In genomic region chr16:87765473-87765775, GRCh38 we compare ENCODE assay signal across 7 cellular contexts. TPM values are rescaled to one million over a fixed set of nuclear protein-coding genes. Genes with fewer than 3 reads are reported as not detected.
DNase-seq lines count a peak whose midpoint lies in the region; ATAC-seq lines count a peak whose summit lies in the region.

No MANE protein-coding gene starts in this region.

- H3K9ac ChIP-seq in mesenchymal stem cell (ENCODE audit: low read length) (peak overlapping the region; percentile 98), subcutaneous abdominal adipose tissue (ENCODE audit: low read length in 5 of 5) (peak overlapping the region; percentile 73 to 96 (median 90))

- WGBS in mesenchymal stem cell = under 1% methylated on average over 30 of the region's 32 CpGs

- H3K23ac ChIP-seq in mesenchymal stem cell (ENCODE audit: low read length in 2 of 2) = peak overlapping the region in 1 of 2 experiments; percentile 42

- H2BK12ac ChIP-seq in mesenchymal stem cell (ENCODE audit: low read length in 2 of 2) = no peak overlapping the region

- peak overlapping the region in 1 of 2 experiments; percentile 59 for H3K18ac ChIP-seq in mesenchymal stem cell (ENCODE audit: low read depth in 1 of 2, low read length in 2 of 2)

- H2BK5ac ChIP-seq in mesenchymal stem cell (ENCODE audit: low read depth, low read length, poor library complexity, severe bottlenecking) = no peak overlapping the region

- no peak for DNase-seq in T-helper 2 cell treated with Interferon-gamma antibody and Interleukin-4, amounts not matched to agents 5 μg/mL and 100 μg/mL, for 36 hours (ENCODE audit: low spot score)
- peak in 1 of 2 donors; percentile 42 for DNase-seq in central memory CD8-positive, alpha-beta T cell (ENCODE audit: low spot score in 2 of 2)
- DNase-seq in mesenchymal stem cell (peak; percentile 3), NCI-H2107 treated with DMSO at 0.1 percent for 48 hours (lab: John Stamatoyannopoulos, UW; ENCODE audit: unreplicated experiment) (no peak)

- H2AFZ ChIP-seq in mesenchymal stem cell (ENCODE audit: low read depth, low read length) = peak overlapping the region; percentile 98

- H3K4me3 ChIP-seq in mesenchymal stem cell (ENCODE audit: insufficient read depth in 1 of 2, low read depth in 1 of 2, low read length in 2 of 2) (peak overlapping the region; percentile 89 to 96), subcutaneous abdominal adipose tissue (ENCODE audit: low read depth in 1 of 5, low read length in 5 of 5) (peak overlapping the region; percentile 85 to 98 (median 89))

- peaks cover 33% of the 10 kb centered on the region for H3K36me3 Mint-ChIP-seq in T-helper 2 cell treated with Interferon-gamma antibody and Interleukin-4, amounts not matched to agents 5 μg/mL and 100 μg/mL, for 36 hours (ENCODE audit: low read depth)
- H3K36me3 Mint-ChIP-seq in central memory CD8-positive, alpha-beta T cell (ENCODE audit: insufficient read depth) = peaks cover 47% of the 10 kb centered on the region

- H3K9me3 Mint-ChIP-seq in T-helper 2 cell treated with Interferon-gamma antibody and Interleukin-4, amounts not matched to agents 5 μg/mL and 100 μg/mL, for 36 hours = no peaks in the 10 kb centered on the region
- H3K9me3 Mint-ChIP-seq in central memory CD8-positive, alpha-beta T cell = no peaks in the 10 kb centered on the region

- H2BK120ac ChIP-seq in mesenchymal stem cell (ENCODE audit: low read depth, low read length) = no peak overlapping the region

- H3K4me2 ChIP-seq in mesenchymal stem cell (ENCODE audit: low read length, poor library complexity, severe bottlenecking) = peak overlapping the region; percentile 99

- H4K8ac ChIP-seq in mesenchymal stem cell (ENCODE audit: low read length) = peak overlapping the region; percentile 94

- peaks cover 30% of the 10 kb centered on the region for H3K4me1 Mint-ChIP-seq in T-helper 2 cell treated with Interferon-gamma antibody and Interleukin-4, amounts not matched to agents 5 μg/mL and 100 μg/mL, for 36 hours (ENCODE audit: low read depth)
- H3K4me1 Mint-ChIP-seq in central memory CD8-positive, alpha-beta T cell = peaks cover 48% of the 10 kb centered on the region

- H3K9me3 ChIP-seq in mesenchymal stem cell (ENCODE audit: control insufficient read depth, low read length) (no peaks in the 10 kb centered on the region), subcutaneous abdominal adipose tissue (ENCODE audit: control insufficient read depth in 5 of 5, low read length in 5 of 5) (no peaks in the 10 kb centered on the region)

- no peaks in the 10 kb centered on the region for H3K27me3 Mint-ChIP-seq in T-helper 2 cell treated with Interferon-gamma antibody and Interleukin-4, amounts not matched to agents 5 μg/mL and 100 μg/mL, for 36 hours (ENCODE audit: low read depth)
- H3K27me3 Mint-ChIP-seq in central memory CD8-positive, alpha-beta T cell = no peaks in the 10 kb centered on the region

- no peak overlapping the region for H3K14ac ChIP-seq in mesenchymal stem cell (ENCODE audit: low read length in 2 of 2)

- no peak overlapping the region for H4K91ac ChIP-seq in mesenchymal stem cell (ENCODE audit: low read length)

- peak; percentile 35 for ATAC-seq in GM19025 (IDR thresholded peaks at IDR 0.05; ENCODE audit: low read depth, unreplicated experiment)
- peak; percentile 34 for ATAC-seq in HG03045 (IDR thresholded peaks at IDR 0.05; ENCODE audit: unreplicated experiment)
- ATAC-seq in central memory CD8-positive, alpha-beta T cell (replicated peaks; ENCODE audit: extremely low read depth, poor library complexity, severe bottlenecking) = no peak

- peak overlapping the region; percentile 63 for H2BK15ac ChIP-seq in mesenchymal stem cell (ENCODE audit: low read depth, poor library complexity, severe bottlenecking)

- H3K4me3 Mint-ChIP-seq in T-helper 2 cell treated with Interferon-gamma antibody and Interleukin-4, amounts not matched to agents 5 μg/mL and 100 μg/mL, for 36 hours = peak overlapping the region; percentile 100
- peak overlapping the region; percentile 99 for H3K4me3 Mint-ChIP-seq in central memory CD8-positive, alpha-beta T cell

- peak overlapping the region; percentile 13 to 73 for H3K4ac ChIP-seq in mesenchymal stem cell (ENCODE audit: low read depth in 1 of 2, low read length in 2 of 2)

- H2AK5ac ChIP-seq in mesenchymal stem cell (ENCODE audit: low read length, severe bottlenecking) = no peak overlapping the region

- H3K79me1 ChIP-seq in mesenchymal stem cell (replicated peaks; ENCODE audit: low read length, poor library complexity, severe bottlenecking) = peaks cover 40% of the 10 kb centered on the region

- peaks cover 10% of the 10 kb centered on the region for H3K4me1 ChIP-seq in mesenchymal stem cell (ENCODE audit: control insufficient read depth, insufficient read depth, low read depth, low read length)
- H3K4me1 ChIP-seq in subcutaneous abdominal adipose tissue (ENCODE audit: control insufficient read depth in 5 of 5, insufficient read depth in 5 of 5, low read length in 5 of 5) = peaks cover 4 to 19% (median 18%) of the 10 kb centered on the region in 5 donors

- H3K27me3 ChIP-seq in mesenchymal stem cell (ENCODE audit: control insufficient read depth in 1 of 2, insufficient read depth in 1 of 2, low read length in 2 of 2) (no peaks in the 10 kb centered on the region), subcutaneous abdominal adipose tissue (ENCODE audit: control insufficient read depth in 5 of 5, insufficient read depth in 4 of 5, low read length in 5 of 5) (no peaks in the 10 kb centered on the region)

- H3K36me3 ChIP-seq in mesenchymal stem cell (ENCODE audit: control insufficient read depth in 1 of 2, insufficient read depth in 2 of 2, low read depth in 1 of 2, low read length in 2 of 2) = peaks cover 18 to 31% of the 10 kb centered on the region in 2 experiments
- peaks cover 0 to 29% (median 22%) of the 10 kb centered on the region in 5 donors for H3K36me3 ChIP-seq in subcutaneous abdominal adipose tissue (ENCODE audit: control insufficient read depth in 5 of 5, insufficient read depth in 5 of 5, low read length in 5 of 5)

- H3K27ac ChIP-seq in mesenchymal stem cell (ENCODE audit: low read length, poor library complexity, severe bottlenecking) (no peak overlapping the region), subcutaneous abdominal adipose tissue (ENCODE audit: low read depth, low read length) (peak overlapping the region; percentile 72)

- H3K27ac Mint-ChIP-seq in T-helper 2 cell treated with Interferon-gamma antibody and Interleukin-4, amounts not matched to agents 5 μg/mL and 100 μg/mL, for 36 hours = peak overlapping the region; percentile 94
- peak overlapping the region; percentile 100 for H3K27ac Mint-ChIP-seq in central memory CD8-positive, alpha-beta T cell (ENCODE audit: low read depth)

RNA-seq across cellular contexts. Expression of gene KLHDC4, which starts 0.4 kb away (rescaled TPM):
- polyA plus RNA-seq in mesenchymal stem cell (2013, experiment 1 of 2) = 9.4 TPM
- 8.5 TPM for polyA plus RNA-seq in mesenchymal stem cell (2013, experiment 2 of 2)
